In genomic region chr16:70523013-70523620, GRCh38 we compare ENCODE assay signal across 8 cellular contexts. TPM values are rescaled to one million over a fixed set of nuclear protein-coding genes. Genes with fewer than 3 reads are reported as not detected.
DNase-seq lines count a peak whose midpoint lies in the region; ATAC-seq and TF ChIP-seq lines count a peak whose summit lies in the region.

Gene COG4 (minus strand): TSS chr16:70523554. CDS start chr16:70523543, 11 bp downstream.

- DNase-seq in DMS53 (lab: John Stamatoyannopoulos, UW) (peak; percentile 90), DMS53 treated with DMSO at 0.1 percent for 48 hours (lab: John Stamatoyannopoulos, UW; ENCODE audit: unreplicated experiment) (no peak), NCI-H510A treated with DMSO at 0.1 percent for 48 hours (lab: John Stamatoyannopoulos, UW) (peak; percentile 92), coronary artery (ENCODE audit: low spot score) (peak; percentile 85), left colon (peak; percentile 86 to 92)
- DNase-seq in activated CD4-positive, alpha-beta T cell treated with anti-CD3 and anti-CD28 coated beads, Interleukin-2, amount 10 ng/mL, durations not matched to agents 7 days and 5 days, result peak; percentile 94
- peak; percentile 94 for DNase-seq in stimulated activated CD4-positive, alpha-beta T cell treated with anti-CD3 and anti-CD28 coated beads, Interleukin-1b, Interleukin-23, amount 100 ng/mL, for 48 hours

- POLR2A ChIA-PET in activated CD4-positive, alpha-beta T cell treated with anti-CD3 and anti-CD28 coated beads, Interleukin-2, amount 10 ng/mL, durations not matched to agents 7 days and 5 days (lab: Charles Lee), result interaction anchor here (0.5 to 2.0 kb wide), 7 partner anchors 12 to 176 kb away, joined by 3 to 10 read pairs (median 4); partner anchors contain the start of gene DDX19A

- H3K4me3 Mint-ChIP-seq in activated CD4-positive, alpha-beta T cell treated with anti-CD3 and anti-CD28 coated beads, Interleukin-2, amount 10 ng/mL, durations not matched to agents 7 days and 5 days, result peak within 1 kb of the TSS; percentile 87

- ATAC-seq in HG03097 (IDR thresholded peaks at IDR 0.05; ENCODE audit: low FRiP score, unreplicated experiment) (peak; percentile 63), left colon (peak; percentile 85)

- H3K27ac ChIP-seq in coronary artery, result peak within 1 kb of the TSS; percentile 89

- no peak for TF ChIP-seq CTCF in coronary artery (IDR thresholded peaks at IDR 0.05)

- no peaks in the 10 kb centered on the region for H3K27me3 Mint-ChIP-seq in activated CD4-positive, alpha-beta T cell treated with anti-CD3 and anti-CD28 coated beads, Interleukin-2, amount 10 ng/mL, durations not matched to agents 7 days and 5 days

- H3K36me3 Mint-ChIP-seq in activated CD4-positive, alpha-beta T cell treated with anti-CD3 and anti-CD28 coated beads, Interleukin-2, amount 10 ng/mL, durations not matched to agents 7 days and 5 days (ENCODE audit: low read depth), result peaks cover 50% of the 10 kb centered on the region

- no peaks in the 10 kb centered on the region for H3K9me3 Mint-ChIP-seq in activated CD4-positive, alpha-beta T cell treated with anti-CD3 and anti-CD28 coated beads, Interleukin-2, amount 10 ng/mL, durations not matched to agents 7 days and 5 days

- intact Hi-C loops in left colon (cut with DNase I, micrococcal nuclease), result loop anchor here in 1 of 2 donors (10.0 kb wide), 1 partner anchor 132 kb away; no protein-coding TSS in a partner anchor

- peak within 1 kb of the TSS; percentile 97 for H3K27ac Mint-ChIP-seq in activated CD4-positive, alpha-beta T cell treated with anti-CD3 and anti-CD28 coated beads, Interleukin-2, amount 10 ng/mL, durations not matched to agents 7 days and 5 days

- peaks cover 47% of the 10 kb centered on the region for H3K4me1 Mint-ChIP-seq in activated CD4-positive, alpha-beta T cell treated with anti-CD3 and anti-CD28 coated beads, Interleukin-2, amount 10 ng/mL, durations not matched to agents 7 days and 5 days

- CTCF ChIA-PET in activated CD4-positive, alpha-beta T cell treated with anti-CD3 and anti-CD28 coated beads, Interleukin-2, amount 10 ng/mL, durations not matched to agents 7 days and 5 days (lab: Charles Lee), result interaction anchor here (0.7 to 1.2 kb wide), 6 partner anchors 28 to 777 kb away, joined by 3 to 4 read pairs (median 3); partner anchors contain the start of gene EXOSC6

- H3K4me3 ChIP-seq in coronary artery, result peak within 1 kb of the TSS; percentile 84

RNA-seq across cellular contexts. Expression of gene COG4, which starts in this region (rescaled TPM):
- total RNA-seq in activated CD4-positive, alpha-beta T cell treated with anti-CD3 and anti-CD28 coated beads, Interleukin-2, amount 10 ng/mL, durations not matched to agents 7 days and 5 days, result 10 to 100 TPM; 59.8 to 70.8 TPM
- total RNA-seq in left colon, result 10 to 100 TPM; 49.5 to 54.4 TPM
